ENCODE assay signal across 1 cellular context in the genomic region with DNA sequence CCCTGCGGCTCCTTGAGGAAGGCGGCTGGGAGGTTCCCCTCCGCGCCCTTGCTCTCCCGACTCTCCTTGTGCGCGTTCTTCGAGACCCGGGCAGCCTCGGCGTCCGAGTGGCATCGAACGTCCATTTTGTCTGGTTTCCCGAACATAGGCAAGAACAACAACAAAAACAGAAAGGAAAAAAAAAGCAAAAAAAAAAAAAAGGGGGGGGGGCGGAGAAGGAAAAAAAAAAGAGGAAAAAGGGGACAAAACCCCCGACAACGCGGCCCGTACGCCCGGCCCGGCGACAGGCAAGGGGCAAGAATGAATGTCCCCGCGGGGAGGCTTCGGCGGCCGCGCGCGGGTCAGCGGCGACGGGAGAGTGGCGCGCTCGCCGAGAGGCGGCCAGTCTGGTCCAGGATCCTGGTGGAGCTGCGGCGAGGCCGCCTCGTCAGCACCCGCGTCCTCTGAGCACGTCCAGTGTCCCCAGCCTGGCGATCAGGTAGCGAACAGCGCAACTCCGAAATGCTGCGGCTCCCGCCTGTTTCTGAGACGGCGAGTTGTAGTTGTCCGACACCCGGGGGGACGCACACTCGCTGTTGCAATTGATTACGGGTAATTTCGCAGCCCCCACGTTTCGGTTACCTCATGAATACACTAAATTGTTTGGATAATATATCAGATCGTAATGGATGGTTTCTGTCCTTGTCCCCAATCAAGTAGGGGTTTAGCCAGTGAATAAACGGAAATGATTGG.
TF ChIP-seq lines count a peak whose summit lies in the region.

A gene with protein sequence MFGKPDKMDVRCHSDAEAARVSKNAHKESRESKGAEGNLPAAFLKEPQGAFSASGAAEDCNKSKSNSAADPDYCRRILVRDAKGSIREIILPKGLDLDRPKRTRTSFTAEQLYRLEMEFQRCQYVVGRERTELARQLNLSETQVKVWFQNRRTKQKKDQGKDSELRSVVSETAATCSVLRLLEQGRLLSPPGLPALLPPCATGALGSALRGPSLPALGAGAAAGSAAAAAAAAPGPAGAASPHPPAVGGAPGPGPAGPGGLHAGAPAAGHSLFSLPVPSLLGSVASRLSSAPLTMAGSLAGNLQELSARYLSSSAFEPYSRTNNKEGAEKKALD (minus strand): TSS at position 360 of the 732 bp plus-strand sequence. CDS start 214 bp downstream, at position 146.

TF ChIP-seq in A549, 52 proteins besides CTCF, POLR2A, EP300 and RAD21 (continued from another document):
- TF ChIP-seq, protein P1, sequence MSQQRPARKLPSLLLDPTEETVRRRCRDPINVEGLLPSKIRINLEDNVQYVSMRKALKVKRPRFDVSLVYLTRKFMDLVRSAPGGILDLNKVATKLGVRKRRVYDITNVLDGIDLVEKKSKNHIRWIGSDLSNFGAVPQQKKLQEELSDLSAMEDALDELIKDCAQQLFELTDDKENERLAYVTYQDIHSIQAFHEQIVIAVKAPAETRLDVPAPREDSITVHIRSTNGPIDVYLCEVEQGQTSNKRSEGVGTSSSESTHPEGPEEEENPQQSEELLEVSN (IDR thresholded peaks at IDR 0.05; ENCODE audit: borderline replicate concordance, low read depth) = 0 out of 2 replicates have a peak, but pooled peaks have one; percentile 29
- TF ChIP-seq CBX8 (IDR thresholded peaks at IDR 0.05) (no peak), TFCP2L1 (CRISPR knock-in tag; IDR thresholded peaks at IDR 0.05) (no peak), PHF8 (IDR thresholded peaks at IDR 0.05; ENCODE audit: borderline replicate concordance, low read depth) (no peak), FOXS1 (CRISPR knock-in tag; IDR thresholded peaks at IDR 0.05) (no peak), MAFK (IDR thresholded peaks at IDR 0.05; ENCODE audit: partially characterized antibody) (no peak), TP53 (CRISPR knock-in tag; IDR thresholded peaks at IDR 0.05) (no peak), HDAC2 (IDR thresholded peaks at IDR 0.05) (peak; percentile 36; the same call in 1 of the 2 replicates)
- TF ChIP-seq, protein P2, sequence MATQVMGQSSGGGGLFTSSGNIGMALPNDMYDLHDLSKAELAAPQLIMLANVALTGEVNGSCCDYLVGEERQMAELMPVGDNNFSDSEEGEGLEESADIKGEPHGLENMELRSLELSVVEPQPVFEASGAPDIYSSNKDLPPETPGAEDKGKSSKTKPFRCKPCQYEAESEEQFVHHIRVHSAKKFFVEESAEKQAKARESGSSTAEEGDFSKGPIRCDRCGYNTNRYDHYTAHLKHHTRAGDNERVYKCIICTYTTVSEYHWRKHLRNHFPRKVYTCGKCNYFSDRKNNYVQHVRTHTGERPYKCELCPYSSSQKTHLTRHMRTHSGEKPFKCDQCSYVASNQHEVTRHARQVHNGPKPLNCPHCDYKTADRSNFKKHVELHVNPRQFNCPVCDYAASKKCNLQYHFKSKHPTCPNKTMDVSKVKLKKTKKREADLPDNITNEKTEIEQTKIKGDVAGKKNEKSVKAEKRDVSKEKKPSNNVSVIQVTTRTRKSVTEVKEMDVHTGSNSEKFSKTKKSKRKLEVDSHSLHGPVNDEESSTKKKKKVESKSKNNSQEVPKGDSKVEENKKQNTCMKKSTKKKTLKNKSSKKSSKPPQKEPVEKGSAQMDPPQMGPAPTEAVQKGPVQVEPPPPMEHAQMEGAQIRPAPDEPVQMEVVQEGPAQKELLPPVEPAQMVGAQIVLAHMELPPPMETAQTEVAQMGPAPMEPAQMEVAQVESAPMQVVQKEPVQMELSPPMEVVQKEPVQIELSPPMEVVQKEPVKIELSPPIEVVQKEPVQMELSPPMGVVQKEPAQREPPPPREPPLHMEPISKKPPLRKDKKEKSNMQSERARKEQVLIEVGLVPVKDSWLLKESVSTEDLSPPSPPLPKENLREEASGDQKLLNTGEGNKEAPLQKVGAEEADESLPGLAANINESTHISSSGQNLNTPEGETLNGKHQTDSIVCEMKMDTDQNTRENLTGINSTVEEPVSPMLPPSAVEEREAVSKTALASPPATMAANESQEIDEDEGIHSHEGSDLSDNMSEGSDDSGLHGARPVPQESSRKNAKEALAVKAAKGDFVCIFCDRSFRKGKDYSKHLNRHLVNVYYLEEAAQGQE (IDR thresholded peaks at IDR 0.05) = no peak
- TF ChIP-seq, protein P3, sequence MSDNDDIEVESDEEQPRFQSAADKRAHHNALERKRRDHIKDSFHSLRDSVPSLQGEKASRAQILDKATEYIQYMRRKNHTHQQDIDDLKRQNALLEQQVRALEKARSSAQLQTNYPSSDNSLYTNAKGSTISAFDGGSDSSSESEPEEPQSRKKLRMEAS (IDR thresholded peaks at IDR 0.05) = peak; percentile 41
